Comparison of ENCODE assay signal across 18 cellular contexts in genomic region chr4:106803107-106803506, GRCh38.
"Had no signal": no experiment of that assay in that cellular context is flagged by ENCODE, and none has a peak within 500 bp of the region (broad histone marks: within the 10 kb centered on the region; RNA-seq: fewer than 3 reads in every experiment).

No MANE protein-coding gene starts in this region.

- H3K27ac Mint-ChIP-seq: activated CD4-positive, alpha-beta T cell treated with anti-CD3 and anti-CD28 coated beads, Interleukin-2, amount 10 ng/mL, durations not matched to agents 7 days and 5 days; activated naive CD4-positive, alpha-beta T cell treated with anti-CD3 and anti-CD28 coated beads, Interleukin-2, amount 10 ng/mL, durations not matched to agents 7 days and 5 days; activated T-helper 2 cell treated with anti-CD3 and anti-CD28 coated beads, Interferon-gamma antibody, Interleukin-2, Interleukin-4, amounts not matched to agents 10 μg/mL and 5 μg/mL and 100 μg/mL, durations not matched to agents 14 hours and 24 hours and 36 hours; brain; dendritic cell treated with granulocyte-macrophage colony-stimulating factor and Interleukin-4, amounts not matched to agents 40 ng/mL and 50 ng/mL, for 4 days; neural progenitor cell; stimulated activated effector memory CD8-positive, alpha-beta T cell treated with anti-CD3 and anti-CD28 coated beads, Interleukin-12 subunit alpha, Interleukin-12 subunit beta, amount 100 ng/mL, for 72 hours had no signal

- H3K4me1 ChIP-seq: gastrocnemius medialis, heart right ventricle, neural progenitor cell had no signal

- H3K36me3 ChIP-seq: gastrocnemius medialis, heart right ventricle, neural progenitor cell, tibial artery had no signal

- H3K9me3 Mint-ChIP-seq: activated CD4-positive, alpha-beta T cell treated with anti-CD3 and anti-CD28 coated beads, Interleukin-2, amount 10 ng/mL, durations not matched to agents 7 days and 5 days; activated naive CD4-positive, alpha-beta T cell treated with anti-CD3 and anti-CD28 coated beads, Interleukin-2, amount 10 ng/mL, durations not matched to agents 7 days and 5 days; activated T-helper 2 cell treated with anti-CD3 and anti-CD28 coated beads, Interferon-gamma antibody, Interleukin-2, Interleukin-4, amounts not matched to agents 10 μg/mL and 5 μg/mL and 100 μg/mL, durations not matched to agents 14 hours and 24 hours and 36 hours; brain; dendritic cell treated with granulocyte-macrophage colony-stimulating factor and Interleukin-4, amounts not matched to agents 40 ng/mL and 50 ng/mL, for 4 days; neural progenitor cell; stimulated activated effector memory CD8-positive, alpha-beta T cell treated with anti-CD3 and anti-CD28 coated beads, Interleukin-12 subunit alpha, Interleukin-12 subunit beta, amount 100 ng/mL, for 72 hours had no signal

- H3K36me3 Mint-ChIP-seq: activated naive CD4-positive, alpha-beta T cell treated with anti-CD3 and anti-CD28 coated beads, Interleukin-2, amount 10 ng/mL, durations not matched to agents 7 days and 5 days; brain; neural progenitor cell; stimulated activated effector memory CD8-positive, alpha-beta T cell treated with anti-CD3 and anti-CD28 coated beads, Interleukin-12 subunit alpha, Interleukin-12 subunit beta, amount 100 ng/mL, for 72 hours had no signal

- H3K27me3 Mint-ChIP-seq: activated CD4-positive, alpha-beta T cell treated with anti-CD3 and anti-CD28 coated beads, Interleukin-2, amount 10 ng/mL, durations not matched to agents 7 days and 5 days; activated naive CD4-positive, alpha-beta T cell treated with anti-CD3 and anti-CD28 coated beads, Interleukin-2, amount 10 ng/mL, durations not matched to agents 7 days and 5 days; brain; central memory CD8-positive, alpha-beta T cell had no signal

- H3K27me3 ChIP-seq: gastrocnemius medialis, heart right ventricle, neural progenitor cell, tibial artery had no signal

- H3K27ac ChIP-seq: gastrocnemius medialis, heart right ventricle, neural progenitor cell, tibial artery had no signal

- H3K4me3 Mint-ChIP-seq: activated CD4-positive, alpha-beta T cell treated with anti-CD3 and anti-CD28 coated beads, Interleukin-2, amount 10 ng/mL, durations not matched to agents 7 days and 5 days; activated naive CD4-positive, alpha-beta T cell treated with anti-CD3 and anti-CD28 coated beads, Interleukin-2, amount 10 ng/mL, durations not matched to agents 7 days and 5 days; brain; central memory CD8-positive, alpha-beta T cell; dendritic cell treated with granulocyte-macrophage colony-stimulating factor and Interleukin-4, amounts not matched to agents 40 ng/mL and 50 ng/mL, for 4 days; neural progenitor cell; stimulated activated effector memory CD8-positive, alpha-beta T cell treated with anti-CD3 and anti-CD28 coated beads, Interleukin-12 subunit alpha, Interleukin-12 subunit beta, amount 100 ng/mL, for 72 hours had no signal

- FAIRE-seq: kidney had no signal

- H3K9me3 ChIP-seq: gastrocnemius medialis, heart right ventricle, tibial artery had no signal

- DNase-seq: activated CD4-positive, alpha-beta T cell treated with anti-CD3 and anti-CD28 coated beads, Interleukin-2, amount 10 ng/mL, durations not matched to agents 7 days and 5 days; activated CD4-positive, CD25-positive, alpha-beta regulatory T cell; activated CD8-positive, alpha-beta memory T cell treated with anti-CD3 and anti-CD28 coated beads for 24 hours; activated naive CD4-positive, alpha-beta T cell treated with anti-CD3 and anti-CD28 coated beads, Interleukin-2, amount 10 ng/mL, durations not matched to agents 7 days and 5 days; activated T-cell treated with anti-CD3 and anti-CD28 coated beads for 4 hours; gastrocnemius medialis; heart right ventricle; kidney; posterior cingulate gyrus; T-helper 2 cell; tibial artery had no signal

- H3K4me3 ChIP-seq: gastrocnemius medialis, heart right ventricle, neural progenitor cell, tibial artery had no signal

- ATAC-seq: esophagus mucosa; gastrocnemius medialis; heart right ventricle; stimulated activated effector memory CD8-positive, alpha-beta T cell treated with anti-CD3 and anti-CD28 coated beads, Interleukin-12 subunit alpha, Interleukin-12 subunit beta, amount 100 ng/mL, for 72 hours had no signal

- H3K4me1 Mint-ChIP-seq: activated CD4-positive, alpha-beta T cell treated with anti-CD3 and anti-CD28 coated beads, Interleukin-2, amount 10 ng/mL, durations not matched to agents 7 days and 5 days; activated naive CD4-positive, alpha-beta T cell treated with anti-CD3 and anti-CD28 coated beads, Interleukin-2, amount 10 ng/mL, durations not matched to agents 7 days and 5 days; brain; central memory CD8-positive, alpha-beta T cell; neural progenitor cell; stimulated activated effector memory CD8-positive, alpha-beta T cell treated with anti-CD3 and anti-CD28 coated beads, Interleukin-12 subunit alpha, Interleukin-12 subunit beta, amount 100 ng/mL, for 72 hours had no signal
